ENCODE assay signal across 11 cellular contexts in the genomic region with DNA sequence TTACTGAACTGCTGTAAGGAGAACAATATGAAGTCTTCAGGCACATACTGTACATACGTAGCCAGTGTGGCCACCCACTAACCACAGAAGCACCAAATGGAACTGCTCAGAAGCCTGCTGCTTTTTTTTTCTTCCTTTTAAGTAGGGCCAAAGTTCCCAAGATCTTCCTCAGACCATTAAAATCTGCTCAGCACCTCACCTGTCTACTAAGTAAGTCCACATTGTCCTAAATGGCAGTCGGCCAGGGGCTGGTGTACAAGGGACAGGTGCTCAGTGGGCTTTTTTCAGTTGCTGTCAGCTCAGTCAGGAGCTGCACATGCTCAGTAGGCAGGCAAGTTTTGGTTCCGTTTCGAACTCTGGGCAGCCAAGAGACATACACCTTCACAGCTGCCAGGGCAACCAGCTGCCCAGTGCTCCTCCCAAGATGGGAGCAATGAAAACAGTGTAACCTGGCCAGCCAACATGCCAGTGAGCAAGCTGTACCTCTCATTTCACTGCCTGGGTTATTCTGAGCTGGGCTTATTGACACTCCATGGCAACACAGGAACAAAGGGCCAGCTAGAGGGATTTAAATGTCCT.
DNase-seq lines count a peak whose midpoint lies in the region; ATAC-seq, FAIRE-seq and TF ChIP-seq lines count a peak whose summit lies in the region.
"Had no signal": no experiment of that assay in that cellular context is flagged by ENCODE, and none has a peak within 500 bp of the region (broad histone marks: within the 10 kb centered on the region; RNA-seq: fewer than 3 reads in every experiment).

No MANE protein-coding gene starts in this region.

- no peak for FAIRE-seq in D721Med (lab: Jason Lieb, UNC)
- FAIRE-seq: GM18507 had no signal

- CTCF ChIA-PET in activated naive CD4-positive, alpha-beta T cell treated with anti-CD3 and anti-CD28 coated beads, Interleukin-2, amount 10 ng/mL, durations not matched to agents 7 days and 5 days (lab: Charles Lee), result interaction anchor here (0.8 to 2.3 kb wide), 2 partner anchors 9 to 87 kb away, joined by 3 to 7 read pairs; partner anchors contain the start of gene ACVR1
- CTCF ChIA-PET in activated naive CD4-positive, alpha-beta T cell treated with anti-CD3 and anti-CD28 coated beads for 36 hours (lab: Charles Lee), result no interaction called here

- H3K9me3 Mint-ChIP-seq in activated naive CD4-positive, alpha-beta T cell treated with anti-CD3 and anti-CD28 coated beads, Interleukin-2, amount 10 ng/mL, durations not matched to agents 7 days and 5 days, result no peaks in the 10 kb centered on the region
- H3K9me3 Mint-ChIP-seq in activated naive CD4-positive, alpha-beta T cell treated with anti-CD3 and anti-CD28 coated beads for 36 hours, result no peaks in the 10 kb centered on the region

- no peaks in the 10 kb centered on the region for H3K27me3 Mint-ChIP-seq in activated naive CD4-positive, alpha-beta T cell treated with anti-CD3 and anti-CD28 coated beads, Interleukin-2, amount 10 ng/mL, durations not matched to agents 7 days and 5 days
- H3K27me3 Mint-ChIP-seq in activated naive CD4-positive, alpha-beta T cell treated with anti-CD3 and anti-CD28 coated beads for 36 hours (ENCODE audit: low read depth), result no peaks in the 10 kb centered on the region

- H3K27ac Mint-ChIP-seq in activated naive CD4-positive, alpha-beta T cell treated with anti-CD3 and anti-CD28 coated beads, Interleukin-2, amount 10 ng/mL, durations not matched to agents 7 days and 5 days, result peak overlapping the region; percentile 6
- H3K27ac Mint-ChIP-seq in activated naive CD4-positive, alpha-beta T cell treated with anti-CD3 and anti-CD28 coated beads for 36 hours, result no peak overlapping the region

- H3K4me3 Mint-ChIP-seq in activated naive CD4-positive, alpha-beta T cell treated with anti-CD3 and anti-CD28 coated beads, Interleukin-2, amount 10 ng/mL, durations not matched to agents 7 days and 5 days, result no peak overlapping the region
- no peak overlapping the region for H3K4me3 Mint-ChIP-seq in activated naive CD4-positive, alpha-beta T cell treated with anti-CD3 and anti-CD28 coated beads for 36 hours

- H3K4me3 ChIP-seq in mucosa of descending colon (no peak overlapping the region), vagina (no peak overlapping the region)
- H3K4me3 ChIP-seq: uterus had no signal

- intact Hi-C loops in activated naive CD4-positive, alpha-beta T cell treated with anti-CD3 and anti-CD28 coated beads for 36 hours (cut with micrococcal nuclease), result loop anchor here (10.0 kb wide), 1 partner anchor 955 kb away; no protein-coding TSS in a partner anchor
- intact Hi-C loops in mucosa of descending colon (cut with DNase I, micrococcal nuclease) (no loop called here), vagina (cut with DNase I) (loop anchor here (5.0 kb wide), 1 partner anchor 87 kb away; the partner anchor contains the start of gene ACVR1)

- peak; percentile 25 for DNase-seq in activated naive CD4-positive, alpha-beta T cell treated with anti-CD3 and anti-CD28 coated beads, Interleukin-2, amount 10 ng/mL, durations not matched to agents 7 days and 5 days
- no peak for DNase-seq in activated naive CD4-positive, alpha-beta T cell treated with anti-CD3 and anti-CD28 coated beads for 36 hours
- DNase-seq in cerebellum (ENCODE audit: low spot score) (peak; percentile 18), mucosa of descending colon (peak; percentile 52 to 59 (median 53)), vagina (ENCODE audit: extremely low spot score in 2 of 2) (no peak), D721Med (ENCODE audit: insufficient read length, low spot score) (no peak)
- DNase-seq: effector CD8-positive, alpha-beta T cell had no signal

- peak; percentile 87 for ATAC-seq in mucosa of descending colon
- no peak for ATAC-seq in GM19452 (IDR thresholded peaks at IDR 0.05; ENCODE audit: unreplicated experiment)
- no peak for ATAC-seq in GM21723 (IDR thresholded peaks at IDR 0.05; ENCODE audit: unreplicated experiment)

- no peaks in the 10 kb centered on the region for H3K9me3 ChIP-seq in mucosa of descending colon
- no peaks in the 10 kb centered on the region for H3K9me3 ChIP-seq in vagina
- H3K9me3 ChIP-seq: uterus had no signal

- H3K27me3 ChIP-seq in vagina, result no peaks in the 10 kb centered on the region
- H3K27me3 ChIP-seq: uterus had no signal

- H3K4me1 ChIP-seq in mucosa of descending colon (ENCODE audit: low read depth) (peaks cover 18% of the 10 kb centered on the region), vagina (peaks cover 64% of the 10 kb centered on the region)

- H3K27ac ChIP-seq in vagina, result peak overlapping the region; percentile 40

- TF ChIP-seq POLR2A in vagina (IDR thresholded peaks at IDR 0.05), result no peak

- H3K4me1 Mint-ChIP-seq in activated naive CD4-positive, alpha-beta T cell treated with anti-CD3 and anti-CD28 coated beads, Interleukin-2, amount 10 ng/mL, durations not matched to agents 7 days and 5 days, result peaks cover 12% of the 10 kb centered on the region
- peaks cover 21% of the 10 kb centered on the region for H3K4me1 Mint-ChIP-seq in activated naive CD4-positive, alpha-beta T cell treated with anti-CD3 and anti-CD28 coated beads for 36 hours (ENCODE audit: low read depth)

- H3K36me3 ChIP-seq in mucosa of descending colon (ENCODE audit: low read depth) (no peaks in the 10 kb centered on the region), vagina (no peaks in the 10 kb centered on the region)
- H3K36me3 ChIP-seq: uterus had no signal

- TF ChIP-seq CTCF in mucosa of descending colon (IDR thresholded peaks at IDR 0.05) (no peak), vagina (IDR thresholded peaks at IDR 0.05) (no peak), D721Med (IDR thresholded peaks at IDR 0.05; ENCODE audit: insufficient read depth, missing control alignments) (no peak)

- H3K36me3 Mint-ChIP-seq in activated naive CD4-positive, alpha-beta T cell treated with anti-CD3 and anti-CD28 coated beads, Interleukin-2, amount 10 ng/mL, durations not matched to agents 7 days and 5 days, result peaks cover 27% of the 10 kb centered on the region
- H3K36me3 Mint-ChIP-seq in activated naive CD4-positive, alpha-beta T cell treated with anti-CD3 and anti-CD28 coated beads for 36 hours (ENCODE audit: low read depth), result peaks cover 7% of the 10 kb centered on the region

Comparison
In these comparisons a context has a peak if more than half of its experiments do, and no peak if none do; other contexts are left out.
1. DNase-seq: peak in activated naive CD4-positive, alpha-beta T cell treated with anti-CD3 and anti-CD28 coated beads, Interleukin-2, amount 10 ng/mL, durations not matched to agents 7 days and 5 days (single experiment), cerebellum (single experiment) and mucosa of descending colon (3 of 3); none in activated naive CD4-positive, alpha-beta T cell treated with anti-CD3 and anti-CD28 coated beads for 36 hours (single experiment), vagina (0 of 2) and D721Med (single experiment).
2. intact Hi-C loops: an anchor here in activated naive CD4-positive, alpha-beta T cell treated with anti-CD3 and anti-CD28 coated beads for 36 hours (10.0 kb wide) and vagina (5.0 kb wide); none called in mucosa of descending colon.